16 cellular contexts compared by ENCODE assay signal in genomic region chr1:89878256-89878655, GRCh38.
"Had no signal": no experiment of that assay in that cellular context is flagged by ENCODE, and none has a peak within 500 bp of the region (broad histone marks: within the 10 kb centered on the region; RNA-seq: fewer than 3 reads in every experiment).

No MANE protein-coding gene starts in this region.

- H3K4me3 Mint-ChIP-seq: activated naive CD4-positive, alpha-beta T cell treated with anti-CD3 and anti-CD28 coated beads for 36 hours; activated T-cell treated with anti-CD3 and anti-CD28 coated beads, Interleukin-2, amount 50 U/mL, for 72 hours; memory B cell; stimulated activated naive B cell treated with anti-CD40 and anti-IgM and Interleukin-4, amounts not matched to agents 10 μg/mL and 1 μg/mL and 100 μg/mL, for 72 hours had no signal

- H3K9me3 ChIP-seq: colonic mucosa, thyroid gland, upper lobe of right lung had no signal

- DNase-seq: activated CD4-positive, alpha-beta T cell treated with anti-CD3 and anti-CD28 coated beads for 1 hour; activated CD4-positive, alpha-beta T cell treated with anti-CD3 and anti-CD28 coated beads, Interleukin-2, amount 50 U/mL, for 4 hours; activated effector memory CD4-positive, alpha-beta T cell treated with Interleukin-2 at 50 U/mL for 16 hours; activated T-cell treated with anti-CD3 and anti-CD28 coated beads, Interleukin-2, amount 50 U/mL, for 72 hours; colonic mucosa; occipital lobe; sigmoid colon; stimulated activated CD4-positive, alpha-beta T cell treated with anti-CD3 and anti-CD28 coated beads, Interleukin-2, amount 100 ng/mL, for 48 hours; stimulated activated CD8-positive, alpha-beta memory T cell treated with anti-CD3 and anti-CD28 coated beads, Interleukin-4, amount 100 ng/mL, for 48 hours; stimulated activated naive B cell treated with anti-CD40 and anti-IgM and Interleukin-4, amounts not matched to agents 10 μg/mL and 1 μg/mL and 100 μg/mL, for 72 hours; T-helper 1 cell; T-helper 9 cell; thyroid gland; upper lobe of right lung had no signal

- H3K36me3 ChIP-seq: colonic mucosa, sigmoid colon, thyroid gland, upper lobe of right lung had no signal

- H3K4me1 ChIP-seq: colonic mucosa, upper lobe of right lung had no signal

- H3K4me3 ChIP-seq: colonic mucosa, sigmoid colon, thyroid gland, upper lobe of right lung had no signal

- H3K27me3 Mint-ChIP-seq: memory B cell; stimulated activated naive B cell treated with anti-CD40 and anti-IgM and Interleukin-4, amounts not matched to agents 10 μg/mL and 1 μg/mL and 100 μg/mL, for 72 hours had no signal

- H3K27ac ChIP-seq: colonic mucosa, sigmoid colon, thyroid gland, upper lobe of right lung had no signal

- ATAC-seq: activated T-cell treated with anti-CD3 and anti-CD28 coated beads, Interleukin-2, amount 50 U/mL, for 72 hours; stimulated activated naive B cell treated with anti-CD40 and anti-IgM and Interleukin-4, amounts not matched to agents 10 μg/mL and 1 μg/mL and 100 μg/mL, for 72 hours; upper lobe of right lung had no signal

- H3K27ac Mint-ChIP-seq: activated naive CD4-positive, alpha-beta T cell treated with anti-CD3 and anti-CD28 coated beads for 36 hours; activated T-cell treated with anti-CD3 and anti-CD28 coated beads, Interleukin-2, amount 50 U/mL, for 72 hours; memory B cell; stimulated activated naive B cell treated with anti-CD40 and anti-IgM and Interleukin-4, amounts not matched to agents 10 μg/mL and 1 μg/mL and 100 μg/mL, for 72 hours had no signal
